8 cellular contexts compared by ENCODE assay signal in the genomic region with DNA sequence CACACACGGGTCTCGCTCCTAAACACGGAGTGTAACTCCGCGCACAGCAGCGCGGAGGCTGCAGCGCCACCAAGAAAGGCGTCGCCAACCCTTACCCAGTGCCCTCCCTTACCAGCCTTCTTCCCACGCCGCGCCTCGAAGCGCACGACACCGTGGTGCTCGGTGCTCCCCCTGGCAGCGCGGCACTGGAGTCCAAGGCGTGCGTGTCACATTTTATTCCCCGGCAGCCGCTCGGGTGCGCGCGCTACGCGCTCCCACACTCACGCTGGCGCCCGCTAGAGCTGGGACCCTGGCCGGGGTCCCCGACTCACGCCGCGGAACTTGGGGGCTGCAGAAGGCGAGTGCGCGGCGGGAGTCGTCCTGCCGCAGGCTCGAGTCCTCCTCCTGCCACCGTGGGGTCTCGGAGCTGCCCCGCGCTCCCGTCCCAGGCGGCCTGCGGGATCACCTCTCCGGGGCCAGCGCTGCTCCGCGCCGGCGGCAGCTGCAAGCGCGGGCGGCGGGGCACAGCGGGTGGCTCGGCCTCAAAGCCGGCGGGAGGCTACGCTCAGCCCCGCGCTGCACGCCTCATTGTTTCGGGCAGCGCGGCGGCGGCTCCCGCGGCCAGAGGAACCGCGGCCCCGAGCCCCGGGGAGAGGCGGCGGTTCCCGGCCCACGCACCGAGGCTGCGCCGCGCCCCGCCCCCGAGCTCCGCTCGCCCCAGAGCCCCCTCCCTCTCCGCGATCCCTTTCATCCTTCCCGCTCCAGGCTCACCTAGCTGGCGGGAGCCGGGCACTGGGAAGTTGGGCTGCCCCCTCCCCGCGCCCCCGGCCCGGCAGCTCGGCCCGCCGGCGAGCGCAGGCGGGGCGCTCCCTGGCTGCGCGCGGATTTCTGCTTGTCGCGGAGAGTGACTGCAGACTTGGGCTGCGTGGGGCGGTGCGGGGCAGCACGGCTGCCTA. TPM values are rescaled to one million over a fixed set of nuclear protein-coding genes. Genes with fewer than 3 reads are reported as not detected.
DNase-seq lines count a peak whose midpoint lies in the region; ATAC-seq and TF ChIP-seq lines count a peak whose summit lies in the region.

A gene with protein sequence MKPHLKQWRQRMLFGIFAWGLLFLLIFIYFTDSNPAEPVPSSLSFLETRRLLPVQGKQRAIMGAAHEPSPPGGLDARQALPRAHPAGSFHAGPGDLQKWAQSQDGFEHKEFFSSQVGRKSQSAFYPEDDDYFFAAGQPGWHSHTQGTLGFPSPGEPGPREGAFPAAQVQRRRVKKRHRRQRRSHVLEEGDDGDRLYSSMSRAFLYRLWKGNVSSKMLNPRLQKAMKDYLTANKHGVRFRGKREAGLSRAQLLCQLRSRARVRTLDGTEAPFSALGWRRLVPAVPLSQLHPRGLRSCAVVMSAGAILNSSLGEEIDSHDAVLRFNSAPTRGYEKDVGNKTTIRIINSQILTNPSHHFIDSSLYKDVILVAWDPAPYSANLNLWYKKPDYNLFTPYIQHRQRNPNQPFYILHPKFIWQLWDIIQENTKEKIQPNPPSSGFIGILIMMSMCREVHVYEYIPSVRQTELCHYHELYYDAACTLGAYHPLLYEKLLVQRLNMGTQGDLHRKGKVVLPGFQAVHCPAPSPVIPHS (minus strand): TSS at position 187 of the 935 bp plus-strand sequence. CDS start 42,190 bp downstream, outside the sequence.

- peak within 1 kb of the TSS; percentile 56 for H4K8ac ChIP-seq in neuronal stem cell (ENCODE audit: low read depth, low read length)

- peak within 1 kb of the TSS; percentile 14 for H2BK12ac ChIP-seq in neuronal stem cell (ENCODE audit: low read length)

- H3K23ac ChIP-seq in neuronal stem cell (ENCODE audit: low read depth, low read length, poor library complexity): peak within 1 kb of the TSS; percentile 75

- peak within 1 kb of the TSS; percentile 98 for H3K4me2 ChIP-seq in neuronal stem cell (ENCODE audit: insufficient read depth, low read length, poor library complexity, severe bottlenecking)

- no peak for TF ChIP-seq CTCF in fibroblast of the aortic adventitia (IDR thresholded peaks at IDR 0.05; ENCODE audit: insufficient read depth, low read length)

- peak within 1 kb of the TSS; percentile 98 for H3K18ac ChIP-seq in neuronal stem cell (ENCODE audit: low read length)

- H3K4me3 ChIP-seq in fibroblast of the aortic adventitia (ENCODE audit: low read depth, low read length) (peak within 1 kb of the TSS; percentile 47), neuronal stem cell (ENCODE audit: low read length in 2 of 2) (peak within 1 kb of the TSS; percentile 37 to 99)

- in situ Hi-C loops in Caki2 (cut with HindIII; ENCODE audit: low pct_unique_long_range_greater_than_20kb, low sequenced_read_pairs): no loop called here

- H3K27ac ChIP-seq in neuronal stem cell (replicated peaks; ENCODE audit: low read length): no peak within 1 kb of the TSS

- ATAC-seq in GM18861 (IDR thresholded peaks at IDR 0.05; ENCODE audit: unreplicated experiment): no peak

- no peak within 1 kb of the TSS for H4K91ac ChIP-seq in neuronal stem cell (ENCODE audit: low read depth, low read length, poor library complexity)

- peak within 1 kb of the TSS; percentile 98 for H2BK120ac ChIP-seq in neuronal stem cell (ENCODE audit: low read depth, low read length)

- H2BK15ac ChIP-seq in neuronal stem cell (ENCODE audit: low read length): peak within 1 kb of the TSS; percentile 88

- no peaks in the 10 kb centered on the region for H3K9me3 ChIP-seq in neuronal stem cell (replicated peaks in 1 of 2; ENCODE audit: control insufficient read depth in 2 of 2, insufficient read depth in 1 of 2, low read depth in 1 of 2, low read length in 2 of 2)

- peak within 1 kb of the TSS; percentile 76 for H3K4ac ChIP-seq in neuronal stem cell (ENCODE audit: low read length)

- peak within 1 kb of the TSS; percentile 73 for H3K14ac ChIP-seq in neuronal stem cell (ENCODE audit: low read length)

- H3K79me1 ChIP-seq in neuronal stem cell (ENCODE audit: low read depth, low read length): peaks cover 2% of the 10 kb centered on the region

- DNase-seq in Caki2 (ENCODE audit: low read depth) (peak; percentile 8), NCI-H2171 treated with DMSO at 0.1 percent for 48 hours (lab: John Stamatoyannopoulos, UW) (peak; percentile 67), fibroblast of the aortic adventitia (ENCODE audit: low read depth) (no peak), neuronal stem cell (ENCODE audit: low spot score) (peak; percentile 58), HT-29 (ENCODE audit: low spot score) (no peak), GM19238 (ENCODE audit: insufficient read length, low spot score) (no peak)
- DNase-seq in activated CD4-positive, alpha-beta T cell treated with anti-CD3 and anti-CD28 coated beads, Interleukin-2, amount 50 U/mL, for 48 hours: no peak

- no peaks in the 10 kb centered on the region for H3K36me3 ChIP-seq in neuronal stem cell (replicated peaks in 1 of 2; ENCODE audit: control insufficient read depth in 2 of 2, insufficient read depth in 2 of 2, low read length in 2 of 2)

- peak within 1 kb of the TSS; percentile 90 for H3K9ac ChIP-seq in neuronal stem cell (ENCODE audit: low read depth, low read length, poor library complexity)

- H2BK5ac ChIP-seq in neuronal stem cell (ENCODE audit: low read length): peak within 1 kb of the TSS; percentile 59

- H2AK5ac ChIP-seq in neuronal stem cell (ENCODE audit: low read depth, low read length): no peak within 1 kb of the TSS

- peaks cover 0 to 67% (median 10%) of the 10 kb centered on the region in 3 experiments for H3K27me3 ChIP-seq in neuronal stem cell (ENCODE audit: control insufficient read depth in 3 of 3, insufficient read depth in 3 of 3, low read depth in 1 of 3, low read length in 3 of 3)

- peaks cover 2 to 5% of the 10 kb centered on the region in 2 donors for H3K4me1 ChIP-seq in neuronal stem cell (ENCODE audit: control insufficient read depth in 2 of 2, insufficient read depth in 1 of 2, low read depth in 1 of 2, low read length in 2 of 2)

- H2AFZ ChIP-seq in neuronal stem cell (ENCODE audit: low read length): peak within 1 kb of the TSS; percentile 87

- no CpG with 5 or more reads among the region's 118 CpGs for WGBS in neuronal stem cell (ENCODE audit: extremely low coverage in 2 of 2, insufficient read length in 2 of 2, insufficient replicate concordance in 1 of 2), 2 donors

RNA-seq across cellular contexts. Expression of the gene that starts here (rescaled TPM):
- total RNA-seq in Caki2 (2014; rRNA removed; shearing (Covaris generic); ENCODE audit: low replicate concordance): not detected in 2 replicates
- total RNA-seq in fibroblast of the aortic adventitia (ENCODE audit: low replicate concordance): 0.09 and 0.16 TPM in 2 replicates
- 5.6 TPM for polyA plus RNA-seq in neuronal stem cell (2013, experiment 1 of 2)
- polyA plus RNA-seq in neuronal stem cell (2013, experiment 2 of 2): 5.5 TPM
- not detected in 2 replicates for total RNA-seq in HT-29 (2014; rRNA removed; shearing (Covaris generic))

Comparison
In these comparisons a context has a peak if more than half of its experiments do, and no peak if none do; other contexts are left out.
1. Peak in DNase-seq in Caki2; RNA of the gene not detected or under 1 TPM.
2. DNase-seq: peak in NCI-H2171 treated with DMSO at 0.1 percent for 48 hours (single experiment) and neuronal stem cell (single experiment); none in fibroblast of the aortic adventitia (single experiment), HT-29 (single experiment), GM19238 (single experiment) and activated CD4-positive, alpha-beta T cell treated with anti-CD3 and anti-CD28 coated beads, Interleukin-2, amount 50 U/mL, for 48 hours (0 of 2).